ENCODE assay signal across 2 cellular contexts in genomic region chr15:68191555-68191954, GRCh38.
A peak's percentile ranks its signal among the peaks of the same experiment; 100 is the strongest.
TF ChIP-seq lines count a peak whose summit lies in the region.

No MANE protein-coding gene starts in this region.

TF ChIP-seq in GM23338, 12 proteins besides CTCF, POLR2A, EP300 and RAD21:
- TF ChIP-seq STAT1 (IDR thresholded peaks at IDR 0.05; ENCODE audit: unreplicated experiment) (no peak), ZNF114 (CRISPR knock-in tag; IDR thresholded peaks at IDR 0.05) (no peak), ZNF331 (CRISPR knock-in tag; IDR thresholded peaks at IDR 0.05; ENCODE audit: low read depth) (no peak), EZH2 (IDR thresholded peaks at IDR 0.05; ENCODE audit: low read depth, unreplicated experiment) (no peak), ETS1 (IDR thresholded peaks at IDR 0.05) (no peak), REST (IDR thresholded peaks at IDR 0.05; ENCODE audit: unreplicated experiment) (no peak), ZNF462 (CRISPR knock-in tag; IDR thresholded peaks at IDR 0.05) (no peak)

TF ChIP-seq in GM12878, 131 proteins besides CTCF, POLR2A, EP300 and RAD21:
- no peak for TF ChIP-seq LARP7 (IDR thresholded peaks at IDR 0.05)
- no peak for TF ChIP-seq PRDM15 (CRISPR knock-in tag; IDR thresholded peaks at IDR 0.05)
- no peak for TF ChIP-seq NR2C2 (IDR thresholded peaks at IDR 0.05; ENCODE audit: borderline replicate concordance, control insufficient read depth, insufficient read length, low read depth)
- TF ChIP-seq MTA3 (IDR thresholded peaks at IDR 0.05; ENCODE audit: borderline replicate concordance, low read length), result 0 out of 2 replicates have a peak, but pooled peaks have one; percentile 31
- no peak for TF ChIP-seq ZBTB4 (CRISPR knock-in tag; IDR thresholded peaks at IDR 0.05)
- no peak for TF ChIP-seq CEBPB (IDR thresholded peaks at IDR 0.05; ENCODE audit: borderline replicate concordance in 1 of 2, low read depth in 2 of 2, low read length in 2 of 2)
